24 cellular contexts compared by ENCODE assay signal in the genomic region with DNA sequence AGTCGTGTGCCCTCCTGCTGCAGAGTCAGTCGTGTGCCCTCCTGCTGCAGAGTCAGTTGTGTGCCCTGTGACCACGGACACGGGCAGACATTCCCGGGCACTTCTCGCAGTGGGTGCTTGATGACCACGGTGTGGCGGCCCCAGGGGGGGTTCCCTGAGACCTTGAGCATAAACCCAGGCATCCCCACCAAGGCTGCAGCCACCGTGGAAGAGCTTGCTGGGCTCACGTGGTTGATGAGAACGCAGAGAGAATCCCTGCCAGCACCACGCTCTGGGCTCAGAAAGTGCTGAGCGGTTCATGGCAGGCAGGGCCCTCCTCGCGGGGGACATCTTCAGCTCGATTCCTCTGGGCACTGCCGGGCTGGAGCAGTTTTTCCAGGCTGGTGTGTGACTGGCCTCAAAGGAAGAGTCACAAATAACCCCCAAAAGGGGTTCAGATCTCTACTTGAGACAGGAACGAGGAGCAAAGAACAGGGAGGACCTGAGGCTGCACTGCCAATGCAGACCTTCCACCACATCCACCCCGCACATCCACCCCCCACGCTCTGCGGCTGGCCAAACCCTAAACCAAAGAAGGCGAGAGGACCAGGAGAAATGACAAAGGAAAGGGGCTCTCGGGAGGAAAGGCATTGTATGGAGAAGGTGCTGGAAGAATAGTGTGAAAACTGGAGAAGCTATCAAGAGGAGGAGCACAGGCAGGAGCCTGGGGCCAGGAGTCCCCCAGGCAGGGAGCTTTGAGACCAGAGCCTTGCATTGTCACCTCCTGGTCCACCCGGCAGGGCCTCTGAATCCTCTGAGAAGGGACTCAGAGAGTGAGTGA.
"Had no signal": no experiment of that assay in that cellular context is flagged by ENCODE, and none has a peak within 500 bp of the region (broad histone marks: within the 10 kb centered on the region; RNA-seq: fewer than 3 reads in every experiment).

No MANE protein-coding gene starts in this region.

- H3K27ac Mint-ChIP-seq: activated B cell treated with CpG ODN at 0.5 μM for 24 hours; activated naive CD8-positive, alpha-beta T cell treated with anti-CD3 and anti-CD28 coated beads for 36 hours; activated T-cell treated with anti-CD3 and anti-CD28 coated beads, Interleukin-2, amount 50 U/mL, for 72 hours; brain; naive thymus-derived CD4-positive, alpha-beta T cell; stimulated activated memory B cell treated with anti-CD40 and anti-IgM and Interleukin-4, amounts not matched to agents 10 μg/mL and 1 μg/mL and 100 μg/mL, for 72 hours; stimulated activated naive CD8-positive, alpha-beta T cell treated with anti-CD3 and anti-CD28 coated beads, Interleukin-15, amount 100 ng/mL, for 72 hours had no signal

- H3K27me3 Mint-ChIP-seq: activated naive CD8-positive, alpha-beta T cell treated with anti-CD3 and anti-CD28 coated beads for 36 hours; stimulated activated naive CD8-positive, alpha-beta T cell treated with anti-CD3 and anti-CD28 coated beads, Interleukin-15, amount 100 ng/mL, for 72 hours had no signal

- ATAC-seq: activated T-cell treated with anti-CD3 and anti-CD28 coated beads, Interleukin-2, amount 50 U/mL, for 72 hours; naive thymus-derived CD4-positive, alpha-beta T cell; right cardiac atrium; stimulated activated memory B cell treated with anti-CD40 and anti-IgM and Interleukin-4, amounts not matched to agents 10 μg/mL and 1 μg/mL and 100 μg/mL, for 72 hours; stimulated activated naive CD8-positive, alpha-beta T cell treated with anti-CD3 and anti-CD28 coated beads, Interleukin-15, amount 100 ng/mL, for 72 hours had no signal

- H3K4me3 Mint-ChIP-seq: activated B cell treated with CpG ODN at 0.5 μM for 24 hours; activated naive CD8-positive, alpha-beta T cell treated with anti-CD3 and anti-CD28 coated beads for 36 hours; activated T-cell treated with anti-CD3 and anti-CD28 coated beads, Interleukin-2, amount 50 U/mL, for 72 hours; brain; naive thymus-derived CD4-positive, alpha-beta T cell; neural crest cell; stimulated activated memory B cell treated with anti-CD40 and anti-IgM and Interleukin-4, amounts not matched to agents 10 μg/mL and 1 μg/mL and 100 μg/mL, for 72 hours; stimulated activated naive CD8-positive, alpha-beta T cell treated with anti-CD3 and anti-CD28 coated beads, Interleukin-15, amount 100 ng/mL, for 72 hours had no signal

- H3K36me3 ChIP-seq: adrenal gland, ascending aorta, upper lobe of left lung had no signal

- FAIRE-seq: keratinocyte had no signal

- H3K4me3 ChIP-seq: adrenal gland, ascending aorta, skin epidermis, upper lobe of left lung had no signal

- DNase-seq: activated B cell treated with CpG ODN at 0.5 μM for 24 hours; activated CD4-positive, alpha-beta T cell treated with anti-CD3 and anti-CD28 coated beads, Interleukin-2, amount 50 U/mL, for 4 hours; activated naive CD4-positive, alpha-beta T cell; activated naive CD8-positive, alpha-beta T cell treated with anti-CD3 and anti-CD28 coated beads for 36 hours; activated T-cell treated with anti-CD3 and anti-CD28 coated beads for 4 hours; activated T-cell treated with anti-CD3 and anti-CD28 coated beads, Interleukin-2, amount 50 U/mL, for 72 hours; adrenal gland; foreskin fibroblast; head of caudate nucleus; hippocampal formation; left cardiac atrium; midbrain; naive thymus-derived CD4-positive, alpha-beta T cell; right cardiac atrium; stimulated activated CD4-positive, alpha-beta T cell treated with anti-CD3 and anti-CD28 coated beads, Interleukin-4, amount 100 ng/mL, for 24 hours; stimulated activated naive CD8-positive, alpha-beta T cell treated with anti-CD3 and anti-CD28 coated beads, Interleukin-15, amount 100 ng/mL, for 72 hours; T-helper 2 cell had no signal

- H3K9me3 Mint-ChIP-seq: activated B cell treated with CpG ODN at 0.5 μM for 24 hours; activated naive CD8-positive, alpha-beta T cell treated with anti-CD3 and anti-CD28 coated beads for 36 hours; activated T-cell treated with anti-CD3 and anti-CD28 coated beads, Interleukin-2, amount 50 U/mL, for 72 hours; brain; naive thymus-derived CD4-positive, alpha-beta T cell; neural crest cell; stimulated activated memory B cell treated with anti-CD40 and anti-IgM and Interleukin-4, amounts not matched to agents 10 μg/mL and 1 μg/mL and 100 μg/mL, for 72 hours; stimulated activated naive CD8-positive, alpha-beta T cell treated with anti-CD3 and anti-CD28 coated beads, Interleukin-15, amount 100 ng/mL, for 72 hours had no signal

- H3K36me3 Mint-ChIP-seq: activated naive CD8-positive, alpha-beta T cell treated with anti-CD3 and anti-CD28 coated beads for 36 hours; brain; naive thymus-derived CD4-positive, alpha-beta T cell; stimulated activated memory B cell treated with anti-CD40 and anti-IgM and Interleukin-4, amounts not matched to agents 10 μg/mL and 1 μg/mL and 100 μg/mL, for 72 hours had no signal

- H3K27ac ChIP-seq: adrenal gland, ascending aorta, skin epidermis, upper lobe of left lung had no signal

- H3K4me1 Mint-ChIP-seq: activated B cell treated with CpG ODN at 0.5 μM for 24 hours; activated naive CD8-positive, alpha-beta T cell treated with anti-CD3 and anti-CD28 coated beads for 36 hours; brain; naive thymus-derived CD4-positive, alpha-beta T cell; stimulated activated memory B cell treated with anti-CD40 and anti-IgM and Interleukin-4, amounts not matched to agents 10 μg/mL and 1 μg/mL and 100 μg/mL, for 72 hours; stimulated activated naive CD8-positive, alpha-beta T cell treated with anti-CD3 and anti-CD28 coated beads, Interleukin-15, amount 100 ng/mL, for 72 hours had no signal

- H3K9me3 ChIP-seq: adrenal gland, ascending aorta, upper lobe of left lung had no signal

- H3K4me1 ChIP-seq: adrenal gland, ascending aorta had no signal

- H3K27me3 ChIP-seq: adrenal gland, ascending aorta, upper lobe of left lung had no signal
